Comparison of ENCODE assay signal across 8 cellular contexts in genomic region chr13:36163809-36164308, GRCh38. TPM values are rescaled to one million over a fixed set of nuclear protein-coding genes. Genes with fewer than 3 reads are reported as not detected.
DNase-seq lines count a peak whose midpoint lies in the region; ATAC-seq and TF ChIP-seq lines count a peak whose summit lies in the region.

No MANE protein-coding gene starts in this region.

- H3K27ac Mint-ChIP-seq in WTC11, result no peak overlapping the region
- no peak overlapping the region for H3K27ac Mint-ChIP-seq in stimulated activated naive CD8-positive, alpha-beta T cell treated with anti-CD3 and anti-CD28 coated beads, Interleukin-15, amount 100 ng/mL, for 72 hours

- no peaks in the 10 kb centered on the region for H3K9me3 Mint-ChIP-seq in WTC11
- peaks cover 13 to 15% of the 10 kb centered on the region in 2 donors for H3K9me3 Mint-ChIP-seq in stimulated activated naive CD8-positive, alpha-beta T cell treated with anti-CD3 and anti-CD28 coated beads, Interleukin-15, amount 100 ng/mL, for 72 hours

- TF ChIP-seq CTCF in AG09309 (IDR thresholded peaks at IDR 0.05; ENCODE audit: control insufficient read depth, insufficient read depth, low read depth, low read length, missing control alignments) (no peak), WTC11 (IDR thresholded peaks at IDR 0.05) (no peak), kidney epithelial cell (IDR thresholded peaks at IDR 0.05; ENCODE audit: insufficient read depth, low read length, poor library complexity, severe bottlenecking) (no peak)

- DNase-seq in AG09309 (ENCODE audit: low read depth) (peak; percentile 59), NCI-H146 treated with DMSO at 0.1 percent for 48 hours (lab: John Stamatoyannopoulos, UW; ENCODE audit: unreplicated experiment) (peak; percentile 88), WTC11 (ENCODE audit: low spot score) (no peak), kidney epithelial cell (ENCODE audit: low read depth) (peak; percentile 45), NAMALWA (ENCODE audit: low spot score) (no peak), HUDEP-2 (lab: John Stamatoyannopoulos, UW; ENCODE audit: unreplicated experiment in 76 of 76) (no peak)
- no peak for DNase-seq in central memory CD4-positive, alpha-beta T cell
- no peak for DNase-seq in stimulated activated naive CD8-positive, alpha-beta T cell treated with anti-CD3 and anti-CD28 coated beads, Interleukin-15, amount 100 ng/mL, for 72 hours

- POLR2A ChIA-PET in WTC11 (lab: Charles Lee), result no interaction called here

- H3K4me3 ChIP-seq in AG09309 (ENCODE audit: control insufficient read depth, low read depth, low read length) (no peak overlapping the region), kidney epithelial cell (ENCODE audit: low read depth, low read length) (no peak overlapping the region)

- CTCF ChIA-PET in WTC11 (lab: Charles Lee), result interaction anchor here (0.5 kb wide), 1 partner anchor 114 kb away, joined by 4 read pairs; no protein-coding TSS in a partner anchor

- no peaks in the 10 kb centered on the region for H3K27me3 Mint-ChIP-seq in WTC11 (ENCODE audit: low read depth)
- no peaks in the 10 kb centered on the region for H3K27me3 Mint-ChIP-seq in stimulated activated naive CD8-positive, alpha-beta T cell treated with anti-CD3 and anti-CD28 coated beads, Interleukin-15, amount 100 ng/mL, for 72 hours

- H3K27me3 ChIP-seq in kidney epithelial cell (ENCODE audit: control insufficient read depth, insufficient read depth, low read length), result no peaks in the 10 kb centered on the region

- no peaks in the 10 kb centered on the region for H3K36me3 ChIP-seq in kidney epithelial cell (ENCODE audit: control insufficient read depth, insufficient read depth, low read length)

- peak; percentile 39 for ATAC-seq in WTC11
- no peak for ATAC-seq in stimulated activated naive CD8-positive, alpha-beta T cell treated with anti-CD3 and anti-CD28 coated beads, Interleukin-15, amount 100 ng/mL, for 72 hours

- no peak overlapping the region for H3K4me3 Mint-ChIP-seq in WTC11
- no peak overlapping the region for H3K4me3 Mint-ChIP-seq in stimulated activated naive CD8-positive, alpha-beta T cell treated with anti-CD3 and anti-CD28 coated beads, Interleukin-15, amount 100 ng/mL, for 72 hours

- H3K36me3 Mint-ChIP-seq in WTC11, result no peaks in the 10 kb centered on the region

- peaks cover 17% of the 10 kb centered on the region for H3K4me1 Mint-ChIP-seq in WTC11
- no peaks in the 10 kb centered on the region for H3K4me1 Mint-ChIP-seq in stimulated activated naive CD8-positive, alpha-beta T cell treated with anti-CD3 and anti-CD28 coated beads, Interleukin-15, amount 100 ng/mL, for 72 hours

TF ChIP-seq in WTC11, 78 proteins besides CTCF, POLR2A, EP300 and RAD21:
- no peak for TF ChIP-seq NR1H2 (CRISPR knock-in tag; IDR thresholded peaks at IDR 0.05)
- TF ChIP-seq ERG (CRISPR knock-in tag; IDR thresholded peaks at IDR 0.05), result no peak
- no peak for TF ChIP-seq FOXP1 (CRISPR knock-in tag; IDR thresholded peaks at IDR 0.05; ENCODE audit: borderline replicate concordance)
- TF ChIP-seq MAX (CRISPR knock-in tag; IDR thresholded peaks at IDR 0.05), result no peak
- TF ChIP-seq ATF1 (CRISPR knock-in tag; IDR thresholded peaks at IDR 0.05), result no peak
TF ChIP-seq in WTC11: peak in this region for 0.

RNA-seq across cellular contexts. Expression of gene DCLK1, which starts 32.7 kb away (rescaled TPM):
- total RNA-seq in WTC11 (2021) (15.4 to 18.5 TPM (median 15.5 TPM) in 3 replicates), kidney epithelial cell (2.9 and 3.4 TPM in 2 replicates)

RNA-seq across cellular contexts. Expression of gene SOHLH2, which starts 50.5 kb away (rescaled TPM):
- total RNA-seq in WTC11 (2021) (5.8 to 6.5 TPM (median 6.0 TPM) in 3 replicates), kidney epithelial cell (0.07 TPM in 1 of 2 replicates, not detected in the other)

Comparison
In these comparisons a context has a peak if more than half of its experiments do, and no peak if none do; other contexts are left out.
1. DNase-seq: peak in AG09309 (single experiment), NCI-H146 treated with DMSO at 0.1 percent for 48 hours (single experiment) and kidney epithelial cell (single experiment); none in WTC11 (single experiment), central memory CD4-positive, alpha-beta T cell (single experiment), NAMALWA (single experiment), stimulated activated naive CD8-positive, alpha-beta T cell treated with anti-CD3 and anti-CD28 coated beads, Interleukin-15, amount 100 ng/mL, for 72 hours (0 of 2) and HUDEP-2 (0 of 76).